Comparison of ENCODE assay signal across 23 cellular contexts in the genomic region with DNA sequence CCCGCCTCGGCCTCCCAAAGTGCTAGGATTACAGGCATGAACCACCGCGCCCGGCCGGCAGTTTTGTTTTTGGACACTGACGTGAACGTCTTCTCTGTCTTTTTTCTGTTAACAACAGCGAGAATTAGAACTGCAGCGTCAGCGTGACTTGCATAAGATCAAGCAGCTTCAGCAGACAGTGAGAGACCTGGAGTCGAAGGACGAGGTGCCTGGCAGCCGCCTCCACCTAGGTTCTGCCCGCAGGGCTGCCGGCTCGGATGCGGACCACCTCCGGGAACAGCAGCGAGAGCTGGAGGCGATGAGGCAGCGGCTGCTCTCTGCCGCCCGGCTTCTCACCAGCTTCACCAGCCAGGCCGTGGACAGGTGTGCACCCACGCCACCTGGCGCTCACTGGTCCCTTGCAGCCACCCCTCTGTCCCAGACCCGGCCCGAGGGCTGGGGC. TPM values are rescaled to one million over a fixed set of nuclear protein-coding genes. Genes with fewer than 3 reads are reported as not detected.
A peak's percentile ranks its signal among the peaks of the same experiment; 100 is the strongest.
DNase-seq lines count a peak whose midpoint lies in the region; ATAC-seq and TF ChIP-seq lines count a peak whose summit lies in the region.
"Had no signal": no experiment of that assay in that cellular context is flagged by ENCODE, and none has a peak within 500 bp of the region (broad histone marks: within the 10 kb centered on the region; RNA-seq: fewer than 3 reads in every experiment).

No MANE protein-coding gene starts in this region.

- H2BK120ac ChIP-seq in IMR-90 (ENCODE audit: low read depth, low read length), result no peak overlapping the region

- no peak overlapping the region for H3K4me3 Mint-ChIP-seq in activated naive CD8-positive, alpha-beta T cell
- H3K4me3 Mint-ChIP-seq in activated naive CD8-positive, alpha-beta T cell treated with anti-CD3 and anti-CD28 coated beads for 36 hours, result no peak overlapping the region
- no peak overlapping the region for H3K4me3 Mint-ChIP-seq in dendritic cell treated with granulocyte-macrophage colony-stimulating factor and Interleukin-4, amounts not matched to agents 40 ng/mL and 50 ng/mL, for 4 days
- H3K4me3 Mint-ChIP-seq in T-cell, result no peak overlapping the region
- H3K4me3 Mint-ChIP-seq: CD4-positive, alpha-beta memory T cell had no signal

- H3K14ac ChIP-seq in IMR-90 (replicated peaks; ENCODE audit: low read depth, low read length), result no peak overlapping the region

- no peak overlapping the region for H2AK5ac ChIP-seq in IMR-90 (ENCODE audit: low read depth, low read length)

- no peaks in the 10 kb centered on the region for H3K27me3 ChIP-seq in IMR-90 (ENCODE audit: control insufficient read depth, insufficient read depth, low read length)
- H3K27me3 ChIP-seq in osteoblast (ENCODE audit: insufficient read depth, low read length), result no peaks in the 10 kb centered on the region
- no peaks in the 10 kb centered on the region for H3K27me3 ChIP-seq in gastroesophageal sphincter
- H3K27me3 ChIP-seq: BLaER1, MG63 had no signal

- POLR2A ChIA-PET in IMR-90 (lab: Charles Lee; ENCODE audit: unreplicated experiment), result no interaction called here
- POLR2A ChIA-PET in T-cell (lab: Charles Lee), result no interaction called here

- H3K9me3 ChIP-seq in IMR-90 (ENCODE audit: control insufficient read depth, insufficient read depth, low read length), result no peaks in the 10 kb centered on the region
- H3K9me3 ChIP-seq in osteoblast (ENCODE audit: low read depth, low read length), result no peaks in the 10 kb centered on the region
- H3K9me3 ChIP-seq in gastroesophageal sphincter, result no peaks in the 10 kb centered on the region
- H3K9me3 ChIP-seq: BLaER1, MG63 had no signal

- no peaks in the 10 kb centered on the region for H4K20me1 ChIP-seq in IMR-90 (ENCODE audit: insufficient read depth, low read length)
- H4K20me1 ChIP-seq in osteoblast (ENCODE audit: insufficient read depth, low read length), result no peaks in the 10 kb centered on the region

- H3K4me2 ChIP-seq in IMR-90 (ENCODE audit: low read depth, low read length) (no peak overlapping the region), osteoblast (ENCODE audit: insufficient read depth, low read length) (no peak overlapping the region)
- H3K4me2 ChIP-seq: BLaER1, PC-9 had no signal

- no peak for DNase-seq in activated naive CD8-positive, alpha-beta T cell treated with anti-CD3 and anti-CD28 coated beads for 36 hours
- DNase-seq in IMR-90 (no peak), osteoblast (ENCODE audit: insufficient read length, low spot score, missing footprints) (peak; percentile 4), T-cell (no peak)
- DNase-seq: ACHN; Calu3; CD4-positive, alpha-beta memory T cell; MG63; NCI-H1417 treated with DMSO at 0.1 percent for 48 hours; NCI-H187 treated with DMSO at 0.1 percent for 48 hours; NCI-H2227 treated with DMSO at 0.1 percent for 48 hours; NCI-H510A; PC-9; RPMI8226; SHP77 treated with DMSO at 0.1 percent for 48 hours had no signal

- no TSS peak for BruUV-seq in IMR-90 (replicated peaks; lab: Mats Ljungman, UMichigan)

- peak overlapping the region; percentile 50 for H3K27ac Mint-ChIP-seq in activated naive CD8-positive, alpha-beta T cell
- no peak overlapping the region for H3K27ac Mint-ChIP-seq in activated naive CD8-positive, alpha-beta T cell treated with anti-CD3 and anti-CD28 coated beads for 36 hours
- H3K27ac Mint-ChIP-seq in dendritic cell treated with granulocyte-macrophage colony-stimulating factor and Interleukin-4, amounts not matched to agents 40 ng/mL and 50 ng/mL, for 4 days, result peak overlapping the region; percentile 63
- no peak overlapping the region for H3K27ac Mint-ChIP-seq in T-cell

- no peak overlapping the region for H2BK5ac ChIP-seq in IMR-90 (ENCODE audit: low read depth, low read length, poor library complexity, severe bottlenecking)

- intact Hi-C loops in IMR-90 (cut with micrococcal nuclease), result no loop called here
- intact Hi-C loops in dendritic cell treated with granulocyte-macrophage colony-stimulating factor and Interleukin-4, amounts not matched to agents 40 ng/mL and 50 ng/mL, for 4 days (cut with micrococcal nuclease), result no loop called here

- no peaks in the 10 kb centered on the region for H3K4me1 ChIP-seq in IMR-90 (ENCODE audit: control insufficient read depth, insufficient read depth, low read length)
- no peaks in the 10 kb centered on the region for H3K4me1 ChIP-seq in osteoblast (ENCODE audit: insufficient read depth, low read length)
- H3K4me1 ChIP-seq in gastroesophageal sphincter, result no peaks in the 10 kb centered on the region
- H3K4me1 ChIP-seq: BLaER1 had no signal

- H3K4me1 Mint-ChIP-seq in activated naive CD8-positive, alpha-beta T cell (ENCODE audit: low read depth), result peaks cover 34% of the 10 kb centered on the region
- peaks cover 19% of the 10 kb centered on the region for H3K4me1 Mint-ChIP-seq in activated naive CD8-positive, alpha-beta T cell treated with anti-CD3 and anti-CD28 coated beads for 36 hours
- peaks cover 66% of the 10 kb centered on the region for H3K4me1 Mint-ChIP-seq in dendritic cell treated with granulocyte-macrophage colony-stimulating factor and Interleukin-4, amounts not matched to agents 40 ng/mL and 50 ng/mL, for 4 days (ENCODE audit: low read depth)
- H3K4me1 Mint-ChIP-seq in T-cell, result peaks cover 0 to 14% (median 11%) of the 10 kb centered on the region in 3 donors
- H3K4me1 Mint-ChIP-seq: CD4-positive, alpha-beta memory T cell had no signal

- CTCF ChIA-PET in IMR-90 (lab: Yijun Ruan, JAX) (no interaction called here), T-cell (lab: Charles Lee) (no interaction called here)

- no peak for TF ChIP-seq POLR2A in IMR-90 (IDR thresholded peaks at IDR 0.05; ENCODE audit: low read depth, low read length)
- no peak for TF ChIP-seq POLR2A in gastroesophageal sphincter (IDR thresholded peaks at IDR 0.05)

- H3K4me3 ChIP-seq in IMR-90 (ENCODE audit: insufficient read depth, low read depth, low read length) (no peak overlapping the region), osteoblast (ENCODE audit: insufficient read depth, low read length) (no peak overlapping the region), gastroesophageal sphincter (no peak overlapping the region)
- H3K4me3 ChIP-seq: BLaER1, MG63, PC-9, SK-N-MC had no signal

- no peak for TF ChIP-seq EP300 in gastroesophageal sphincter (IDR thresholded peaks at IDR 0.05)

- peak overlapping the region; percentile 45 for H2AK9ac ChIP-seq in IMR-90 (replicated peaks; ENCODE audit: low read depth, low read length, poor library complexity)

- H3K27ac ChIP-seq in IMR-90 (ENCODE audit: insufficient read depth, low read length) (no peak overlapping the region), osteoblast (ENCODE audit: low read depth, low read length) (no peak overlapping the region), gastroesophageal sphincter (no peak overlapping the region)
- H3K27ac ChIP-seq: 22Rv1, BLaER1, PC-9, SK-N-MC had no signal

- no peaks in the 10 kb centered on the region for H3K9me1 ChIP-seq in IMR-90 (ENCODE audit: insufficient read depth, low read length)

- peaks cover 9% of the 10 kb centered on the region for H3K36me3 Mint-ChIP-seq in activated naive CD8-positive, alpha-beta T cell
- peaks cover 28% of the 10 kb centered on the region for H3K36me3 Mint-ChIP-seq in activated naive CD8-positive, alpha-beta T cell treated with anti-CD3 and anti-CD28 coated beads for 36 hours
- H3K36me3 Mint-ChIP-seq in dendritic cell treated with granulocyte-macrophage colony-stimulating factor and Interleukin-4, amounts not matched to agents 40 ng/mL and 50 ng/mL, for 4 days (ENCODE audit: low read depth), result peaks cover 75% of the 10 kb centered on the region
- peaks cover 41% of the 10 kb centered on the region for H3K36me3 Mint-ChIP-seq in T-cell

- peaks cover 0 to 8% of the 10 kb centered on the region in 2 experiments; a peak in 2 of 4 replicates for H3K79me1 ChIP-seq in IMR-90 (ENCODE audit: low read depth in 1 of 2, low read length in 2 of 2)

- H3K27me3 Mint-ChIP-seq in activated naive CD8-positive, alpha-beta T cell, result no peaks in the 10 kb centered on the region
- no peaks in the 10 kb centered on the region for H3K27me3 Mint-ChIP-seq in activated naive CD8-positive, alpha-beta T cell treated with anti-CD3 and anti-CD28 coated beads for 36 hours
- H3K27me3 Mint-ChIP-seq in dendritic cell treated with granulocyte-macrophage colony-stimulating factor and Interleukin-4, amounts not matched to agents 40 ng/mL and 50 ng/mL, for 4 days, result no peaks in the 10 kb centered on the region
- no peaks in the 10 kb centered on the region for H3K27me3 Mint-ChIP-seq in T-cell
- H3K27me3 Mint-ChIP-seq: CD4-positive, alpha-beta memory T cell had no signal

- dilution Hi-C loops in IMR-90 (cut with HindIII; ENCODE audit: low sequenced_read_pairs, unreplicated experiment), result no loop called here

- no peak overlapping the region for H4K5ac ChIP-seq in IMR-90 (ENCODE audit: low read depth, low read length)

- no peak overlapping the region for H2BK15ac ChIP-seq in IMR-90 (ENCODE audit: low read depth, low read length)

- H3K79me2 ChIP-seq in osteoblast (ENCODE audit: insufficient read depth, low read length), result no peaks in the 10 kb centered on the region

- 96% methylated on average over 24 of the region's 29 CpGs; no CpG with 5 or more reads in 1 of the 2 experiments for WGBS in IMR-90 (ENCODE audit: extremely low coverage in 2 of 2, insufficient read length in 1 of 2), 2 experiments
- WGBS in gastroesophageal sphincter (ENCODE audit: low coverage in 1 of 2), 2 donors, result 95% methylated on average over 8 of the region's 29 CpGs; no CpG with 5 or more reads in 1 of the 2 donors

- peaks cover 58% of the 10 kb centered on the region for H3K36me3 ChIP-seq in IMR-90 (ENCODE audit: control insufficient read depth, insufficient read depth, low read length)
- H3K36me3 ChIP-seq in osteoblast (ENCODE audit: insufficient read depth, low read length), result peaks cover 44% of the 10 kb centered on the region
- H3K36me3 ChIP-seq in gastroesophageal sphincter, result peaks cover 0 to 100% of the 10 kb centered on the region in 2 donors

- no peak overlapping the region for H3K23ac ChIP-seq in IMR-90 (ENCODE audit: low read depth, low read length)

- H3K9ac ChIP-seq in IMR-90 (ENCODE audit: low read depth, low read length), result no peak overlapping the region
- H3K9ac ChIP-seq: BLaER1 had no signal

- TF ChIP-seq CTCF in IMR-90 (conservative IDR thresholded peaks at IDR 0.05; ENCODE audit: low read depth, low read length) (no peak), osteoblast (IDR thresholded peaks at IDR 0.05; ENCODE audit: extremely low read depth, low read depth, low read length) (no peak), gastroesophageal sphincter (IDR thresholded peaks at IDR 0.05) (no peak)

- H2AFZ ChIP-seq in IMR-90 (replicated peaks; ENCODE audit: low read length, poor library complexity) (no peak overlapping the region), osteoblast (ENCODE audit: low read length) (no peak overlapping the region)
- H2AFZ ChIP-seq: PC-9 had no signal

- no peak overlapping the region for H3K4ac ChIP-seq in IMR-90 (ENCODE audit: low read depth, low read length)

- H3K18ac ChIP-seq in IMR-90 (ENCODE audit: low read depth, low read length), result no peak overlapping the region

- in situ Hi-C loops in IMR-90 (cut with MboI; ENCODE audit: low sequenced_read_pairs), result no loop called here

- no peak overlapping the region for H3K56ac ChIP-seq in IMR-90 (ENCODE audit: extremely low read depth, insufficient read depth, low read length)

- H4K8ac ChIP-seq in IMR-90 (ENCODE audit: low read depth in 2 of 2, low read length in 2 of 2), result no peak overlapping the region

- ATAC-seq in IMR-90 (ENCODE audit: low read depth) (no peak), T-cell (replicated peaks in 1 of 4) (no peak), HG02759 (IDR thresholded peaks at IDR 0.05; ENCODE audit: unreplicated experiment) (no peak), gastroesophageal sphincter (no peak)
- ATAC-seq: HCT116 had no signal

- H3K9me3 Mint-ChIP-seq in activated naive CD8-positive, alpha-beta T cell (ENCODE audit: low read depth), result no peaks in the 10 kb centered on the region
- no peaks in the 10 kb centered on the region for H3K9me3 Mint-ChIP-seq in activated naive CD8-positive, alpha-beta T cell treated with anti-CD3 and anti-CD28 coated beads for 36 hours
- H3K9me3 Mint-ChIP-seq in dendritic cell treated with granulocyte-macrophage colony-stimulating factor and Interleukin-4, amounts not matched to agents 40 ng/mL and 50 ng/mL, for 4 days, result no peaks in the 10 kb centered on the region
- no peaks in the 10 kb centered on the region for H3K9me3 Mint-ChIP-seq in T-cell
- H3K9me3 Mint-ChIP-seq: CD4-positive, alpha-beta memory T cell had no signal

- H2BK20ac ChIP-seq in IMR-90 (ENCODE audit: low read depth, low read length), result no peak overlapping the region

- H4K91ac ChIP-seq in IMR-90 (ENCODE audit: insufficient read depth, low read depth, low read length), result no peak overlapping the region

- TF ChIP-seq RAD21 in IMR-90 (IDR thresholded peaks at IDR 0.05; ENCODE audit: low read length), result no peak

RNA-seq across cellular contexts. Expression of gene DIP2A, which starts 22.9 kb away (rescaled TPM):
- 10 to 100 TPM; 19.0 to 21.2 TPM for total RNA-seq in activated naive CD8-positive, alpha-beta T cell treated with anti-CD3 and anti-CD28 coated beads for 36 hours
- total RNA-seq in IMR-90 (2012; rRNA removed) (17.9 and 19.4 TPM in 2 replicates), osteoblast (22.8 and 27.4 TPM in 2 replicates), T-cell (100 to 1,000 TPM; 113 to 132 (median 128) TPM), gastroesophageal sphincter (10 to 100 TPM; 19.9 to 40.8 (median 31.1) TPM)
- polyA plus RNA-seq in IMR-90 (2012; rRNA removed), result 22.7 and 24.3 TPM in 2 replicates
- polyA plus RNA-seq in IMR-90 (2012; cell fraction: cytosol; rRNA removed), result 10.6 and 14.5 TPM in 2 replicates
- 83.5 and 90.7 TPM in 2 replicates for polyA plus RNA-seq in IMR-90 (2012; cell fraction: nucleus; rRNA removed; ENCODE audit: low replicate concordance)

Comparison
In these comparisons a context has a peak if more than half of its experiments do, and no peak if none do; other contexts are left out.
1. H3K27ac Mint-ChIP-seq: peak in activated naive CD8-positive, alpha-beta T cell (single experiment) and dendritic cell treated with granulocyte-macrophage colony-stimulating factor and Interleukin-4, amounts not matched to agents 40 ng/mL and 50 ng/mL, for 4 days (single experiment); none in activated naive CD8-positive, alpha-beta T cell treated with anti-CD3 and anti-CD28 coated beads for 36 hours (single experiment) and T-cell (0 of 2).